Comparison of ENCODE assay signal across 20 cellular contexts in genomic region chr20:10586296-10586695, GRCh38.
"Had no signal": no experiment of that assay in that cellular context is flagged by ENCODE, and none has a peak within 500 bp of the region (broad histone marks: within the 10 kb centered on the region; RNA-seq: fewer than 3 reads in every experiment).

No MANE protein-coding gene starts in this region.

- H3K27me3 ChIP-seq: MG63 had no signal

- DNase-seq: Karpas-422, KG1, MG63, NCI-H1092, NCI-H1105 treated with DMSO at 0.1 percent for 48 hours, NCI-H1417 treated with DMSO at 0.1 percent for 48 hours, NCI-H146, NCI-H1694 treated with DMSO at 0.1 percent for 48 hours, NCI-H1930, NCI-H2081, NCI-H2107, NCI-H2227 treated with DMSO at 0.1 percent for 48 hours, NCI-H524, NCI-H69, NCI-H774, Right ventricle myocardium superior, RPMI8226, SIG-M5, SK-N-SH, SW 1271 had no signal

- H3K4me3 ChIP-seq: MG63 had no signal

- H3K4me2 ChIP-seq: SK-N-SH had no signal

- H3K9me3 ChIP-seq: MG63, SK-N-SH had no signal

- H3K36me3 ChIP-seq: MG63 had no signal

- H3K9ac ChIP-seq: SK-N-SH had no signal
